35 cellular contexts compared by ENCODE assay signal in genomic region chr4:123109129-123109528, GRCh38.
"Had no signal": no experiment of that assay in that cellular context is flagged by ENCODE, and none has a peak within 500 bp of the region (broad histone marks: within the 10 kb centered on the region; RNA-seq: fewer than 3 reads in every experiment).

No MANE protein-coding gene starts in this region.

- H3K27me3 ChIP-seq: ascending aorta, cardiac muscle cell had no signal

- H3K36me3 ChIP-seq: ascending aorta, cardiac muscle cell had no signal

- DNase-seq: activated B cell treated with CpG ODN at 0.5 μM for 24 hours; activated CD4-positive, alpha-beta memory T cell treated with anti-CD3 and anti-CD28 coated beads for 36 hours; activated CD4-positive, alpha-beta T cell treated with anti-CD3 and anti-CD28 coated beads for 4 hours; activated CD4-positive, alpha-beta T cell treated with anti-CD3 and anti-CD28 coated beads, Interleukin-2, amount 10 ng/mL, durations not matched to agents 24 days and 14 days; activated CD4-positive, alpha-beta T cell treated with anti-CD3 and anti-CD28 coated beads, Interleukin-2, amount 50 U/mL, for 1 hour; activated CD4-positive, alpha-beta T cell treated with anti-CD3 and anti-CD28 coated beads, Interleukin-2, amount 50 U/mL, for 4 hours; activated CD4-positive, CD25-positive, alpha-beta regulatory T cell treated with anti-CD3 and anti-CD28 coated beads, Interleukin-2, amount 50 U/mL, for 72 hours; activated CD8-positive, alpha-beta memory T cell treated with anti-CD3 and anti-CD28 coated beads, Interleukin-2, amount 50 U/mL, for 4 hours; activated CD8-positive, alpha-beta T cell treated with anti-CD3 and anti-CD28 coated beads for 36 hours; activated effector memory CD4-positive, alpha-beta T cell treated with anti-CD3 and anti-CD28 coated beads, Interleukin-2, amount 50 U/mL, for 16 hours; activated gamma-delta T cell treated with Interleukin-2 at 50 U/mL for 16 hours; activated naive CD4-positive, alpha-beta T cell; activated naive CD4-positive, alpha-beta T cell treated with anti-CD3 and anti-CD28 coated beads for 36 hours; activated naive CD4-positive, alpha-beta T cell treated with anti-CD3 and anti-CD28 coated beads, Interleukin-2, amount 50 U/mL, for 16 hours; activated naive CD8-positive, alpha-beta T cell treated with anti-CD3 and anti-CD28 coated beads for 36 hours; activated T-cell treated with anti-CD3 and anti-CD28 coated beads for 4 hours; activated T-cell treated with anti-CD3 and anti-CD28 coated beads, Interleukin-2, amount 50 U/mL, for 1 hour; activated T-cell treated with anti-CD3 and anti-CD28 coated beads, Interleukin-2, amount 50 U/mL, for 48 hours; amygdala; anterior cingulate cortex; caudate nucleus; T-helper 2 cell; T-helper 9 cell had no signal

- ATAC-seq: activated CD8-positive, alpha-beta T cell treated with anti-CD3 and anti-CD28 coated beads for 36 hours; activated naive CD4-positive, alpha-beta T cell treated with anti-CD3 and anti-CD28 coated beads, Interleukin-2, amount 50 U/mL, for 72 hours; activated T-helper 17 cell treated with anti-CD3 and anti-CD28 coated beads, Interleukin-2, amount 50 U/mL, for 72 hours had no signal

- H3K27me3 Mint-ChIP-seq: activated B cell treated with CpG ODN at 0.5 μM for 24 hours; activated CD4-positive, alpha-beta memory T cell treated with anti-CD3 and anti-CD28 coated beads for 36 hours; activated CD4-positive, alpha-beta T cell treated with anti-CD3 and anti-CD28 coated beads, Interleukin-2, amount 10 ng/mL, durations not matched to agents 24 days and 14 days; activated CD8-positive, alpha-beta T cell treated with anti-CD3 and anti-CD28 coated beads for 36 hours; activated naive CD8-positive, alpha-beta T cell treated with anti-CD3 and anti-CD28 coated beads for 36 hours; activated T-helper 17 cell treated with anti-CD3 and anti-CD28 coated beads, Interleukin-2, amount 50 U/mL, for 72 hours; brain had no signal

- H3K4me1 ChIP-seq: ascending aorta had no signal

- H3K4me1 Mint-ChIP-seq: activated B cell treated with CpG ODN at 0.5 μM for 24 hours; activated CD4-positive, alpha-beta T cell treated with anti-CD3 and anti-CD28 coated beads, Interleukin-2, amount 10 ng/mL, durations not matched to agents 24 days and 14 days; activated naive CD8-positive, alpha-beta T cell treated with anti-CD3 and anti-CD28 coated beads for 36 hours had no signal

- H3K9me3 Mint-ChIP-seq: activated CD4-positive, alpha-beta memory T cell treated with anti-CD3 and anti-CD28 coated beads for 36 hours; activated naive CD4-positive, alpha-beta T cell treated with anti-CD3 and anti-CD28 coated beads, Interleukin-2, amount 50 U/mL, for 72 hours; activated T-helper 1 cell treated with anti-CD3 and anti-CD28 coated beads, Interleukin-12 subunit alpha, Interleukin-12 subunit beta, Interleukin-2, Interleukin-4 antibody, amounts not matched to agents 30 ng/mL and 10 ng/mL and 1 ng/mL, durations not matched to agents 14 hours and 24 hours and 36 hours; activated T-helper 17 cell treated with anti-CD3 and anti-CD28 coated beads, Interleukin-2, amount 50 U/mL, for 72 hours had no signal

- H3K27ac ChIP-seq: ascending aorta, cardiac muscle cell, VCaP had no signal

- H3K4me3 ChIP-seq: ascending aorta, cardiac muscle cell had no signal

- H3K9me3 ChIP-seq: ascending aorta had no signal

- FAIRE-seq: bronchial epithelial cell, colon, TTC549 had no signal

- H3K4me3 Mint-ChIP-seq: activated B cell treated with CpG ODN at 0.5 μM for 24 hours; activated CD4-positive, alpha-beta memory T cell treated with anti-CD3 and anti-CD28 coated beads for 36 hours; activated CD4-positive, alpha-beta T cell treated with anti-CD3 and anti-CD28 coated beads, Interleukin-2, amount 10 ng/mL, durations not matched to agents 24 days and 14 days; activated CD8-positive, alpha-beta T cell treated with anti-CD3 and anti-CD28 coated beads for 36 hours; activated naive CD4-positive, alpha-beta T cell treated with anti-CD3 and anti-CD28 coated beads for 36 hours; activated naive CD8-positive, alpha-beta T cell treated with anti-CD3 and anti-CD28 coated beads for 36 hours; activated T-helper 1 cell treated with anti-CD3 and anti-CD28 coated beads, Interleukin-12 subunit alpha, Interleukin-12 subunit beta, Interleukin-2, Interleukin-4 antibody, amounts not matched to agents 30 ng/mL and 10 ng/mL and 1 ng/mL, durations not matched to agents 14 hours and 24 hours and 36 hours; activated T-helper 17 cell treated with anti-CD3 and anti-CD28 coated beads, Interleukin-2, amount 50 U/mL, for 72 hours; brain; T-helper 1 cell treated with Interleukin-12 subunit alpha and Interleukin-12 subunit beta and Interleukin-4 antibody, amounts not matched to agents 30 μg/mL and 1 μg/mL, for 36 hours; T-helper 2 cell treated with Interferon-gamma antibody and Interleukin-4, amounts not matched to agents 5 μg/mL and 100 μg/mL, for 36 hours had no signal

- H3K27ac Mint-ChIP-seq: activated B cell treated with CpG ODN at 0.5 μM for 24 hours; activated CD4-positive, alpha-beta memory T cell treated with anti-CD3 and anti-CD28 coated beads for 36 hours; activated CD4-positive, alpha-beta T cell treated with anti-CD3 and anti-CD28 coated beads, Interleukin-2, amount 10 ng/mL, durations not matched to agents 24 days and 14 days; activated CD8-positive, alpha-beta T cell treated with anti-CD3 and anti-CD28 coated beads for 36 hours; activated naive CD4-positive, alpha-beta T cell treated with anti-CD3 and anti-CD28 coated beads for 36 hours; activated naive CD4-positive, alpha-beta T cell treated with anti-CD3 and anti-CD28 coated beads, Interleukin-2, amount 50 U/mL, for 72 hours; activated naive CD8-positive, alpha-beta T cell treated with anti-CD3 and anti-CD28 coated beads for 36 hours; activated T-helper 1 cell treated with anti-CD3 and anti-CD28 coated beads, Interleukin-12 subunit alpha, Interleukin-12 subunit beta, Interleukin-2, Interleukin-4 antibody, amounts not matched to agents 30 ng/mL and 10 ng/mL and 1 ng/mL, durations not matched to agents 14 hours and 24 hours and 36 hours; activated T-helper 17 cell treated with anti-CD3 and anti-CD28 coated beads, Interleukin-2, amount 50 U/mL, for 72 hours; T-helper 1 cell treated with Interleukin-12 subunit alpha and Interleukin-12 subunit beta and Interleukin-4 antibody, amounts not matched to agents 30 μg/mL and 1 μg/mL, for 36 hours; T-helper 2 cell treated with Interferon-gamma antibody and Interleukin-4, amounts not matched to agents 5 μg/mL and 100 μg/mL, for 36 hours had no signal
